ENCODE assay signal across 9 cellular contexts in the genomic region with DNA sequence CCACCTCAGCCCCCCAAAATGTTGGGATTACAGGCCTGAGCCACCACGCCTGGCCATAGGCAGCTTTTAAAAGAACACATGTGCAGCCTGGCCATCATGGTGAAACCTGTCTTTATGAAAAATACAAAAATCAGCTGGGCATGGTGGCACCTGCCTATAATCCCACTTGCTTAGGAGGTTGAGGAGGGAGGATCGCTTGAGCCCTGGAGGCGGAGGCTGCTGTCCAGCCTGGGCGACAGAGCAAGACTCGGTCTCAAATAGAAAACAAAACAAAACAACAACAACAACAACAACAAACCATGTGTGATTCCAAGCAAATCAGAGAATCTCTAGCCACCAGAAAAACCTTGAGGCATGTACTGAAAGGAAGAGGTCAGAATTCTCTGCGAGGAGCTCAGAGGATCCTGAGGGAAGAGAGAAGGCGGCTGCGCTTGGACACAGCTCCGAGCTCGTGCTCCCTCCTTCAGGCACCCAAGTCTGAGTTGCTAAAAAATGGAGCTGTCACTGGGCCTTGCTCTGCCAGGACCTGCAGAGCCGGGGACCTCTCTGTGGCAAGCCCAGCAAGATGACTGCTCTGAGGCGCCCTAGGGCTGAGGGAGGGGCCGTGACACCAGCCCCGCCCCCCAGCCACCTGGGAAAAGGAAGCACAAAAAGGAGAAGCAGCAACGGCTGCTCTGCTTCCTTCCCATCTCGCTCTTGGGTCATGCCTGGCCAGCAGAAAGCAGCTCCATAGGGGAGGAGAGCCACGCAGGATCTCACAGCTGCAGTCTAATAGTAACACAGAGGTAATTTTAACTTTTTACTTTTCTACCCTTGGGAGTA. TPM values are rescaled to one million over a fixed set of nuclear protein-coding genes. Genes with fewer than 3 reads are reported as not detected.
DNase-seq lines count a peak whose midpoint lies in the region; ATAC-seq, FAIRE-seq and TF ChIP-seq lines count a peak whose summit lies in the region.
"Had no signal": no experiment of that assay in that cellular context is flagged by ENCODE, and none has a peak within 500 bp of the region (broad histone marks: within the 10 kb centered on the region; RNA-seq: fewer than 3 reads in every experiment).

Gene ARL11 (plus strand): TSS at position 677 of the 822 bp plus-strand sequence. CDS start 1,941 bp downstream, outside the sequence.

- H3K4me1 ChIP-seq in BE2C (no peaks in the 10 kb centered on the region), upper lobe of left lung (peaks cover 6 to 35% (median 28%) of the 10 kb centered on the region in 4 donors)
- H3K4me1 ChIP-seq in effector memory CD4-positive, alpha-beta T cell (ENCODE audit: control insufficient read depth, insufficient read depth, low read length, poor library complexity, severe bottlenecking): no peaks in the 10 kb centered on the region

- DNase-seq in BE2C (peak; percentile 22), activated B cell treated with CpG ODN at 0.5 μM for 24 hours (peak; percentile 78), upper lobe of left lung (peak; percentile 87 to 89), urothelium cell line (ENCODE audit: low spot score) (no peak)
- peak in 1 of 3 donors; percentile 11 for DNase-seq in effector memory CD4-positive, alpha-beta T cell

- ATAC-seq in GM19452 (IDR thresholded peaks at IDR 0.05; ENCODE audit: unreplicated experiment) (peak; percentile 93), HG03460 (IDR thresholded peaks at IDR 0.05; ENCODE audit: unreplicated experiment) (peak; percentile 93), activated B cell treated with CpG ODN at 0.5 μM for 24 hours (ENCODE audit: low read depth) (peak; percentile 98), upper lobe of left lung (ENCODE audit: low FRiP score in 2 of 2) (peak; percentile 72 to 83)

- H3K9me3 Mint-ChIP-seq in activated B cell treated with CpG ODN at 0.5 μM for 24 hours (no peaks in the 10 kb centered on the region), nephron (no peaks in the 10 kb centered on the region)
- H3K9me3 Mint-ChIP-seq: brain had no signal

- H3K9me3 ChIP-seq in BE2C (no peaks in the 10 kb centered on the region), upper lobe of left lung (no peaks in the 10 kb centered on the region)
- no peaks in the 10 kb centered on the region for H3K9me3 ChIP-seq in effector memory CD4-positive, alpha-beta T cell (ENCODE audit: control insufficient read depth, low read length)

- H3K27me3 Mint-ChIP-seq in activated B cell treated with CpG ODN at 0.5 μM for 24 hours (no peaks in the 10 kb centered on the region), nephron (ENCODE audit: low read depth) (peaks cover 3% of the 10 kb centered on the region)
- H3K27me3 Mint-ChIP-seq: brain had no signal

- H3K36me3 Mint-ChIP-seq in activated B cell treated with CpG ODN at 0.5 μM for 24 hours (ENCODE audit: low read depth): peaks cover 30% of the 10 kb centered on the region
- no peaks in the 10 kb centered on the region for H3K36me3 Mint-ChIP-seq in nephron (ENCODE audit: low read depth)
- H3K36me3 Mint-ChIP-seq: brain had no signal

- H3K4me3 Mint-ChIP-seq in activated B cell treated with CpG ODN at 0.5 μM for 24 hours (peak within 1 kb of the TSS; percentile 99), nephron (peak within 1 kb of the TSS in 2 of 3 experiments; percentile 20 to 21)

- H3K4me1 Mint-ChIP-seq in activated B cell treated with CpG ODN at 0.5 μM for 24 hours (peaks cover 37% of the 10 kb centered on the region), nephron (peaks cover 7% of the 10 kb centered on the region)

- H3K27ac Mint-ChIP-seq in activated B cell treated with CpG ODN at 0.5 μM for 24 hours (peak within 1 kb of the TSS; percentile 98), nephron (peak within 1 kb of the TSS in 2 of 3 experiments; percentile 42 to 48)
- H3K27ac Mint-ChIP-seq: brain had no signal

- POLR2A ChIA-PET in activated B cell treated with CpG ODN at 0.5 μM for 24 hours (lab: Charles Lee): interaction anchor here (0.6 to 3.2 kb wide), 15 partner anchors 8 to 1312 kb away, joined by 3 to 16 read pairs (median 5); partner anchors contain the start of genes CAB39L, EBPL, KPNA3 and RCBTB1

- H3K4me3 ChIP-seq in BE2C (ENCODE audit: low read depth, low read length) (no peak within 1 kb of the TSS), upper lobe of left lung (peak within 1 kb of the TSS in 3 of 4 donors; percentile 20 to 45 (median 35))
- peak within 1 kb of the TSS; percentile 44 for H3K4me3 ChIP-seq in effector memory CD4-positive, alpha-beta T cell (ENCODE audit: insufficient read depth, low read depth, low read length, poor library complexity, severe bottlenecking)

- TF ChIP-seq CTCF in BE2C (IDR thresholded peaks at IDR 0.05; ENCODE audit: low read depth, low read length) (no peak), activated B cell treated with CpG ODN at 0.5 μM for 24 hours (IDR thresholded peaks at IDR 0.05) (no peak), nephron (IDR thresholded peaks at IDR 0.05; ENCODE audit: unreplicated experiment in 3 of 3) (no peak), upper lobe of left lung (IDR thresholded peaks at IDR 0.05) (no peak)

- FAIRE-seq in urothelium cell line (lab: Jason Lieb, UNC): no peak

- intact Hi-C loops in activated B cell treated with CpG ODN at 0.5 μM for 24 hours (cut with micrococcal nuclease): loop anchor here (1.0 to 5.0 kb wide), 4 partner anchors 8 to 164 kb away; partner anchors contain the start of genes KPNA3 and RCBTB1

- H3K27me3 ChIP-seq in BE2C: no peaks in the 10 kb centered on the region
- H3K27me3 ChIP-seq in effector memory CD4-positive, alpha-beta T cell (replicated peaks; ENCODE audit: control insufficient read depth, insufficient read depth, low read length, poor library complexity, severe bottlenecking): no peaks in the 10 kb centered on the region
- H3K27me3 ChIP-seq in upper lobe of left lung: no peaks in the 10 kb centered on the region

- H3K36me3 ChIP-seq in BE2C (no peaks in the 10 kb centered on the region), upper lobe of left lung (no peaks in the 10 kb centered on the region)
- no peaks in the 10 kb centered on the region for H3K36me3 ChIP-seq in effector memory CD4-positive, alpha-beta T cell (ENCODE audit: control insufficient read depth, insufficient read depth, low read length)

- WGBS in upper lobe of left lung, 2 donors: 46 to 59% methylated on average over 13 to 17 of the region's 17 CpGs

- peak in 2 of 4 donors; percentile 37 to 75 for TF ChIP-seq POLR2A in upper lobe of left lung (IDR thresholded peaks at IDR 0.05)

- H3K27ac ChIP-seq in effector memory CD4-positive, alpha-beta T cell (ENCODE audit: insufficient read depth, low read length, poor library complexity, severe bottlenecking): no peak within 1 kb of the TSS
- peak within 1 kb of the TSS in 3 of 4 donors; percentile 56 to 85 (median 76) for H3K27ac ChIP-seq in upper lobe of left lung

- CTCF ChIA-PET in activated B cell treated with CpG ODN at 0.5 μM for 24 hours (lab: Charles Lee): interaction anchor here (1.4 to 1.7 kb wide), 2 partner anchors 10 to 20 kb away, joined by 3 to 9 read pairs; no protein-coding TSS in a partner anchor

- no peak for TF ChIP-seq EP300 in upper lobe of left lung (IDR thresholded peaks at IDR 0.05)

RNA-seq across cellular contexts. Expression of gene ARL11, which starts in this region (rescaled TPM):
- polyA plus RNA-seq in BE2C (2012; ENCODE audit: insufficient read depth, insufficient read length, low read depth): 0.15 TPM
- total RNA-seq in activated B cell treated with CpG ODN at 0.5 μM for 24 hours (9.5 and 10.7 TPM in 2 replicates), upper lobe of left lung (1 to 10 TPM; 1.4 to 8.4 (median 4.9) TPM)
